8 cellular contexts compared by ENCODE assay signal in genomic region chr1:70353641-70354331, GRCh38. TPM values are rescaled to one million over a fixed set of nuclear protein-coding genes. Genes with fewer than 3 reads are reported as not detected.
DNase-seq lines count a peak whose midpoint lies in the region; ATAC-seq and TF ChIP-seq lines count a peak whose summit lies in the region.

No MANE protein-coding gene starts in this region.

- H3K4me1 ChIP-seq in SJSA1 (replicated peaks) (peaks cover 17% of the 10 kb centered on the region), mammary epithelial cell (ENCODE audit: insufficient read depth, low read length) (peaks cover 21% of the 10 kb centered on the region)

- BruUV-seq in mammary epithelial cell (replicated peaks; lab: Mats Ljungman, UMichigan), result no TSS peak

- peak in 1 of 2 donors; percentile 0 for TF ChIP-seq CTCF in mammary epithelial cell (conservative IDR thresholded peaks at IDR 0.05 in 1 of 2, IDR thresholded peaks at IDR 0.05 in 1 of 2; ENCODE audit: extremely low read depth in 1 of 2, insufficient read depth in 1 of 2, low read depth in 1 of 2, low read length in 2 of 2)

- DNase-seq in COLO668 (lab: John Stamatoyannopoulos, UW; ENCODE audit: unreplicated experiment) (peak; percentile 76), SJSA1 (ENCODE audit: low read depth in 1 of 2, low spot score in 2 of 2) (peak; percentile 88 to 89), mammary epithelial cell (peak; percentile 56), left lobe of liver (ENCODE audit: low spot score) (no peak), middle frontal gyrus (ENCODE audit: extremely low spot score, low spot score) (no peak)
- peak; percentile 7 for DNase-seq in stimulated activated CD8-positive, alpha-beta memory T cell treated with anti-CD3 and anti-CD28 coated beads, Interleukin-15, amount 100 ng/mL, for 24 hours (ENCODE audit: low read depth)

- H3K79me2 ChIP-seq in mammary epithelial cell (ENCODE audit: insufficient read depth, low read length), result peaks cover 51% of the 10 kb centered on the region

- ATAC-seq in GM19324 (IDR thresholded peaks at IDR 0.05; ENCODE audit: low FRiP score, unreplicated experiment) (peak; percentile 44), HG03342 (IDR thresholded peaks at IDR 0.05; ENCODE audit: unreplicated experiment) (peak; percentile 26), left lobe of liver (peak; percentile 59)

- H3K4me3 ChIP-seq in SJSA1 (peak overlapping the region; percentile 90), mammary epithelial cell (replicated peaks in 1 of 3; ENCODE audit: insufficient read depth in 1 of 3, low read depth in 2 of 3, low read length in 3 of 3) (peak overlapping the region; percentile 82 to 99 (median 94))

- peak overlapping the region; percentile 97 for H3K27ac ChIP-seq in SJSA1
- H3K27ac ChIP-seq in mammary epithelial cell (ENCODE audit: insufficient read depth, low read depth, low read length), result peak overlapping the region; percentile 88

- dilution Hi-C loops in mammary epithelial cell (cut with HindIII; ENCODE audit: low sequenced_read_pairs), result no loop called here

- CTCF ChIA-PET in mammary epithelial cell (lab: Charles Lee; ENCODE audit: low non-redundant PET), result no interaction called here

- H3K27me3 ChIP-seq in SJSA1 (replicated peaks), result no peaks in the 10 kb centered on the region
- no peaks in the 10 kb centered on the region for H3K27me3 ChIP-seq in mammary epithelial cell (ENCODE audit: insufficient read depth, low read length)

- H3K9me3 ChIP-seq in SJSA1 (replicated peaks), result no peaks in the 10 kb centered on the region
- no peaks in the 10 kb centered on the region for H3K9me3 ChIP-seq in mammary epithelial cell (replicated peaks; ENCODE audit: insufficient read depth, low read length)

- 4% methylated on average over 22 of the region's 34 CpGs for WGBS in mammary epithelial cell (ENCODE audit: low coverage, missing lambda C conversion rate)

- intact Hi-C loops in mammary epithelial cell (cut with micrococcal nuclease), result loop anchor here (1.0 to 10.0 kb wide), 7 partner anchors 36 to 219 kb away; partner anchors contain the start of genes CTH and SRSF11

- in situ Hi-C loops in mammary epithelial cell (cut with MboI; ENCODE audit: low sequenced_read_pairs in 2 of 2), result no loop called here

- H3K36me3 ChIP-seq in SJSA1 (peaks cover 47% of the 10 kb centered on the region), mammary epithelial cell (ENCODE audit: insufficient read depth, low read length) (no peaks in the 10 kb centered on the region)

- peak overlapping the region; percentile 97 for H3K9ac ChIP-seq in mammary epithelial cell (ENCODE audit: insufficient read depth, low read length)

- H2AFZ ChIP-seq in mammary epithelial cell (ENCODE audit: low read depth, low read length), result peak overlapping the region; percentile 91

- H4K20me1 ChIP-seq in mammary epithelial cell (ENCODE audit: insufficient read depth, low read length), result no peaks in the 10 kb centered on the region

- peak overlapping the region; percentile 93 for H3K4me2 ChIP-seq in mammary epithelial cell (ENCODE audit: insufficient read depth, low read depth, low read length)

RNA-seq across cellular contexts. Expression of gene ANKRD13C, which starts 0.7 kb away (rescaled TPM):
- total RNA-seq in SJSA1 (2014; rRNA removed; shearing (Covaris generic)), result 44.9 and 48.8 TPM in 2 replicates
- total RNA-seq in mammary epithelial cell, result 10 to 100 TPM; 16.7 to 24.0 TPM
- 5.1 TPM for polyA plus RNA-seq in mammary epithelial cell
- polyA minus RNA-seq in mammary epithelial cell, result 0.98 TPM
- total RNA-seq in left lobe of liver, result 6.3 TPM

RNA-seq across cellular contexts. Expression of gene CTH, which starts 57.3 kb away (rescaled TPM):
- 2.2 and 2.8 TPM in 2 replicates for total RNA-seq in SJSA1 (2014; rRNA removed; shearing (Covaris generic))
- total RNA-seq in mammary epithelial cell, result 1 to 10 TPM; 3.5 to 6.2 TPM
- polyA plus RNA-seq in mammary epithelial cell, result 8.2 TPM
- polyA minus RNA-seq in mammary epithelial cell, result 14.7 TPM
- total RNA-seq in left lobe of liver, result 83.8 TPM

Comparison
In these comparisons a context has a peak if more than half of its experiments do, and no peak if none do; other contexts are left out.
1. DNase-seq: peak in COLO668 (single experiment), SJSA1 (2 of 2), mammary epithelial cell (single experiment) and stimulated activated CD8-positive, alpha-beta memory T cell treated with anti-CD3 and anti-CD28 coated beads, Interleukin-15, amount 100 ng/mL, for 24 hours (single experiment); none in left lobe of liver (single experiment) and middle frontal gyrus (single experiment).
2. RNA of gene CTH, which starts 57.3 kb away (total RNA-seq): 83.8 TPM in left lobe of liver (single experiment); 3.5 to 6.2 TPM in mammary epithelial cell and 2.2 to 2.8 TPM in SJSA1; every median in the first group is over 10 times any median in the second.
3. Peak in every context shown above with its lines, with median percentiles within 50 percentile points of each other: ATAC-seq.